8 cellular contexts compared by ENCODE assay signal in genomic region chr9:79571309-79572031, GRCh38. TPM values are rescaled to one million over a fixed set of nuclear protein-coding genes. Genes with fewer than 3 reads are reported as not detected.
DNase-seq lines count a peak whose midpoint lies in the region; ATAC-seq and TF ChIP-seq lines count a peak whose summit lies in the region.

Gene TLE4, plus strand, starts transcription at chr9:79571965. Its CDS starts 826 bp downstream, at chr9:79572791.

- DNase-seq in COLO668 (lab: John Stamatoyannopoulos, UW; ENCODE audit: unreplicated experiment) (peak; percentile 99), GM20000 (ENCODE audit: low spot score) (peak; percentile 94), HT-29 (ENCODE audit: low spot score) (peak; percentile 99), lung microvascular endothelial cell (ENCODE audit: low read depth in 2 of 2) (peak; percentile 100)
- DNase-seq in NK-92 treated with Interleukin-12 subunit alpha and Interleukin-12 subunit beta, amount 100 ng/mL, for 24 hours (lab: John Stamatoyannopoulos, UW), result peak; percentile 97
- peak; percentile 80 to 98 (median 95) for DNase-seq in activated CD8-positive, alpha-beta memory T cell treated with anti-CD3 and anti-CD28 coated beads for 48 hours (ENCODE audit: low read depth in 2 of 3, low spot score in 2 of 3)
- peak; percentile 99 for DNase-seq in effector memory CD8-positive, alpha-beta T cell
- peak; percentile 97 to 99 (median 98) for DNase-seq in stimulated activated CD4-positive, alpha-beta T cell treated with anti-CD3 and anti-CD28 coated beads, TNF-alpha, amount 100 ng/mL, for 4 hours (ENCODE audit: low read depth in 3 of 3)

- peak; percentile 79 for ATAC-seq in effector memory CD8-positive, alpha-beta T cell (replicated peaks)

- no peak within 1 kb of the TSS for H3K4me3 Mint-ChIP-seq in effector memory CD8-positive, alpha-beta T cell

- peaks cover 0 to 18% of the 10 kb centered on the region in 2 donors for H3K27me3 Mint-ChIP-seq in effector memory CD8-positive, alpha-beta T cell

- H3K9me3 Mint-ChIP-seq in effector memory CD8-positive, alpha-beta T cell, result no peaks in the 10 kb centered on the region

- peaks cover 15% of the 10 kb centered on the region for H3K36me3 Mint-ChIP-seq in effector memory CD8-positive, alpha-beta T cell (ENCODE audit: insufficient read depth)

- peaks cover 20 to 27% of the 10 kb centered on the region in 2 donors for H3K4me1 Mint-ChIP-seq in effector memory CD8-positive, alpha-beta T cell (ENCODE audit: low read depth in 2 of 2)

- no peak within 1 kb of the TSS for H3K27ac Mint-ChIP-seq in effector memory CD8-positive, alpha-beta T cell

- no peak for TF ChIP-seq CTCF in GM20000 (IDR thresholded peaks at IDR 0.05; ENCODE audit: extremely low read depth, missing control alignments)

RNA-seq across cellular contexts. Expression of gene TLE4, which starts in this region (rescaled TPM):
- total RNA-seq in HT-29 (2014; rRNA removed; shearing (Covaris generic)), result 16.1 and 18.3 TPM in 2 replicates
- total RNA-seq in lung microvascular endothelial cell, result 9.8 and 16.9 TPM in 2 replicates

Comparison
In these comparisons a context has a peak if more than half of its experiments do, and no peak if none do; other contexts are left out.
1. Peak in every context shown above with its lines: DNase-seq and ATAC-seq.